ENCODE assay signal across 1 cellular context in genomic region chr12:724194-724855, GRCh38.
A peak's percentile ranks its signal among the peaks of the same experiment; 100 is the strongest.
TF ChIP-seq lines count a peak whose summit lies in the region.

No MANE protein-coding gene starts in this region.

TF ChIP-seq in H1, 55 proteins besides CTCF, POLR2A, EP300 and RAD21 (continued from another document):
- TF ChIP-seq TAF1 (IDR thresholded peaks at IDR 0.05; ENCODE audit: low read depth, low read length) (no peak), RNF2 (IDR thresholded peaks at IDR 0.05; ENCODE audit: borderline replicate concordance, low read depth, low read length, missing control alignments, poor library complexity, severe bottlenecking) (no peak), KDM5A (IDR thresholded peaks at IDR 0.05; ENCODE audit: low read length) (no peak), E2F6 (IDR thresholded peaks at IDR 0.05) (no peak), SUZ12 (IDR thresholded peaks at IDR 0.05; ENCODE audit: low read length) (no peak), JUND (IDR thresholded peaks at IDR 0.05; ENCODE audit: low read length) (peak; percentile 65; the same call in 1 of the 2 replicates), CHD1 (IDR thresholded peaks at IDR 0.05; ENCODE audit: low read depth, low read length) (no peak), SRF (IDR thresholded peaks at IDR 0.05; ENCODE audit: low read depth, low read length) (peak; percentile 98), RBBP5 (IDR thresholded peaks at IDR 0.05; ENCODE audit: borderline replicate concordance, low read depth, low read length) (no peak), SP4 (IDR thresholded peaks at IDR 0.05; ENCODE audit: low read length) (no peak)
TF ChIP-seq in H1: peak in this region for 2.
